Comparison of ENCODE assay signal across 16 cellular contexts in the genomic region with DNA sequence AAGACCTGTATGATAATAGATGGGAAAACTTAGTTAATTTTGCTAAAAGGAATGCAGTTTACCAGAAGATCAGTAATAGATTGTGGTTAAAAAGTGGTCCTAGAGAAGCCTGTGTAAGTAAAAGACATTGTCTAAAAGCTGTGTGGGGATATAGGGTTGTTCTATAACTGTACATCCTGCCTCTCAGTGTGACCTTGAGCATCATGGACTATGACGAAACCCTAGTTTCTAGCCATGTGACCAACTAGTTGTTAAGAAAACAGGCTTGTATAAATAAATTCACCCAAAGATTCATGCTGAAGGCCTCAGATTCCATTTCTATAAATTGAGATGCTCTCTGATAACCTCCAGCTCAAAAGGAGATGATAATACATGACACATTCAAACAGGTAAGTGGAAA.
DNase-seq lines count a peak whose midpoint lies in the region; ATAC-seq, FAIRE-seq and TF ChIP-seq lines count a peak whose summit lies in the region.
"Had no signal": no experiment of that assay in that cellular context is flagged by ENCODE, and none has a peak within 500 bp of the region (broad histone marks: within the 10 kb centered on the region; RNA-seq: fewer than 3 reads in every experiment).

No MANE protein-coding gene starts in this region.

- H3K27ac ChIP-seq in mesendoderm (ENCODE audit: low read depth, low read length), result no peak overlapping the region
- H3K27ac ChIP-seq: foreskin keratinocyte, stomach had no signal

- H3K4me3 ChIP-seq in fibroblast of pulmonary artery (replicated peaks; ENCODE audit: low read depth, low read length), result no peak overlapping the region
- H3K4me3 ChIP-seq in mesendoderm (ENCODE audit: low read length), result no peak overlapping the region
- H3K4me3 ChIP-seq: stomach had no signal

- H3K23ac ChIP-seq in mesendoderm (ENCODE audit: low read length), result no peak overlapping the region

- H4K8ac ChIP-seq in mesendoderm (ENCODE audit: low read depth, low read length), result no peak overlapping the region

- H3K4me1 ChIP-seq in mesendoderm (ENCODE audit: control insufficient read depth, low read depth, low read length), result no peaks in the 10 kb centered on the region
- H3K4me1 ChIP-seq: BE2C, stomach had no signal

- H3K27me3 ChIP-seq in mesendoderm (ENCODE audit: insufficient read depth, low read length, poor library complexity), result no peaks in the 10 kb centered on the region
- H3K27me3 ChIP-seq: foreskin keratinocyte, stomach had no signal

- H3K79me2 ChIP-seq in mesendoderm (ENCODE audit: control insufficient read depth, insufficient read depth, low read length), result no peaks in the 10 kb centered on the region

- no peak overlapping the region for H3K56ac ChIP-seq in mesendoderm (ENCODE audit: low read length)

- peak; percentile 36 for DNase-seq in fibroblast of pulmonary artery (ENCODE audit: low read depth)
- DNase-seq in SKM-1 treated with dmso at 0.1 percent for 144 hours (lab: John Stamatoyannopoulos, UW; ENCODE audit: unreplicated experiment), result no peak
- DNase-seq in mesendoderm, result no peak
- no peak for DNase-seq in activated CD4-positive, CD25-positive, alpha-beta regulatory T cell treated with anti-CD3 and anti-CD28 coated beads, Interleukin-2, amount 50 U/mL, for 72 hours
- no peak for DNase-seq in frontal cortex (ENCODE audit: low spot score in 2 of 2)
- DNase-seq: activated CD4-positive, alpha-beta T cell treated with anti-CD3 and anti-CD28 coated beads, Interleukin-2, amount 10 ng/mL, durations not matched to agents 24 days and 14 days; BE2C; foreskin keratinocyte; NCI-H1105 treated with DMSO at 0.1 percent for 48 hours; NCI-H446; nucleus accumbens; small intestine; stomach had no signal

- H2AK5ac ChIP-seq in mesendoderm (ENCODE audit: low read length), result no peak overlapping the region

- no CpG with 5 or more reads among the region's 1 CpG for WGBS in mesendoderm (ENCODE audit: extremely low coverage, insufficient coverage, low lambda C conversion rate)

- FAIRE-seq in frontal cortex (lab: Jason Lieb, UNC), result no peak
- FAIRE-seq: small intestine had no signal

- H3K4me2 ChIP-seq in mesendoderm (ENCODE audit: low read length), result no peak overlapping the region

- H3K18ac ChIP-seq in mesendoderm (ENCODE audit: low read length), result no peak overlapping the region

- H3K79me1 ChIP-seq in mesendoderm (ENCODE audit: low read length), result no peaks in the 10 kb centered on the region

- no peak overlapping the region for H3K9ac ChIP-seq in mesendoderm (ENCODE audit: low read length)

- peak; percentile 87 for ATAC-seq in GM19035 (IDR thresholded peaks at IDR 0.05; ENCODE audit: unreplicated experiment)
- peak; percentile 88 for ATAC-seq in HG02610 (IDR thresholded peaks at IDR 0.05; ENCODE audit: unreplicated experiment)
- peak; percentile 83 for ATAC-seq in HG03354 (IDR thresholded peaks at IDR 0.05; ENCODE audit: poor library complexity, severe bottlenecking, unreplicated experiment)
- ATAC-seq: foreskin keratinocyte had no signal

- no peak overlapping the region for H4K5ac ChIP-seq in mesendoderm (ENCODE audit: low read length)

- H2BK15ac ChIP-seq in mesendoderm (replicated peaks; ENCODE audit: low read depth), result no peak overlapping the region

- H3K4ac ChIP-seq in mesendoderm (ENCODE audit: low read depth, low read length), result no peak overlapping the region

- H3K36me3 ChIP-seq in mesendoderm (ENCODE audit: control insufficient read depth, insufficient read depth, low read length), result no peaks in the 10 kb centered on the region
- H3K36me3 ChIP-seq: BE2C, stomach had no signal

- no peak overlapping the region for H2BK5ac ChIP-seq in mesendoderm (ENCODE audit: low read length)

- no peak for TF ChIP-seq CTCF in fibroblast of pulmonary artery (IDR thresholded peaks at IDR 0.05; ENCODE audit: low read length, missing control alignments)

- no peak overlapping the region for H2BK120ac ChIP-seq in mesendoderm (ENCODE audit: low read depth, low read length)
